27 cellular contexts compared by ENCODE assay signal in the genomic region with DNA sequence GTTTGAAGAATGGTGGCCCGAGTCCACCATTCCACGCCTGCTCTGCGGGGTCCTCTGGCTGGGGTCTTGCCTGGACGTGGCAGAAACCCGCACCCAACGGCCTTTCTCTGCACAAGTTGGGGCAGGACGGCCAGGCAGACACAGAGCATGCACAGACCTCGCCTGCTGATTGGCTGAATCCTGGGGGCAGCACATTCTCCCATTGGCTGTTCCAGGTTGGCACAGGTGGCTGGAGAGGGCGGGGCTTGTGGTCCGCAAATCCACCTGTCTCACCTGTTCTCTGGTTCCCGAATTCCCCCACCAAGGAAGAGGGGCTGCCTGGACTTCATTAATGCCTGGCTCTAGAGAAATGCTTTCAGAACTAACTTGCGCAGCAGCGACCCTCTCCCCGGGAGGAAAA.
"Had no signal": no experiment of that assay in that cellular context is flagged by ENCODE, and none has a peak within 500 bp of the region (broad histone marks: within the 10 kb centered on the region; RNA-seq: fewer than 3 reads in every experiment).

No MANE protein-coding gene starts in this region.

- H3K4me1 ChIP-seq: left lung, lower lobe of right lung had no signal

- H3K27me3 ChIP-seq: dorsolateral prefrontal cortex, esophagus squamous epithelium, gastrocnemius medialis, heart right ventricle, left lung had no signal

- DNase-seq: dermis blood vessel endothelial cell; dorsolateral prefrontal cortex; effector CD4-positive, alpha-beta T cell; effector memory CD4-positive, alpha-beta T cell; endodermal cell; erythroblast; esophagus squamous epithelium; foreskin melanocyte; gastrocnemius medialis; glutamatergic neuron; head of caudate nucleus; heart right ventricle; hippocampal formation; immature natural killer cell; islet precursor cell; left cardiac atrium; left lung; left ventricle myocardium superior; lower lobe of right lung; mesenchymal stem cell; mucosa of descending colon had no signal

- ATAC-seq: esophagus mucosa, gastrocnemius medialis, left cardiac atrium, left lung, left ventricle myocardium superior, lower lobe of right lung, mucosa of descending colon had no signal

- H3K27ac Mint-ChIP-seq: endodermal cell, immature natural killer cell, mesothelial cell of epicardium had no signal

- H3K27ac ChIP-seq: coronary artery, dorsolateral prefrontal cortex, epithelial cell of prostate, esophagus squamous epithelium, gastrocnemius medialis, heart right ventricle, left lung, lower lobe of right lung had no signal

- FAIRE-seq: colon, endometrium had no signal

- H3K4me3 Mint-ChIP-seq: endodermal cell, immature natural killer cell, mesothelial cell of epicardium had no signal

- H3K4me1 Mint-ChIP-seq: immature natural killer cell had no signal

- H3K4me3 ChIP-seq: coronary artery, dorsolateral prefrontal cortex, esophagus squamous epithelium, gastrocnemius medialis, heart right ventricle, left lung, lower lobe of right lung, mucosa of descending colon had no signal

- H3K36me3 ChIP-seq: esophagus squamous epithelium, gastrocnemius medialis, heart right ventricle, left lung, lower lobe of right lung had no signal
